ENCODE assay signal across 17 cellular contexts in the genomic region with DNA sequence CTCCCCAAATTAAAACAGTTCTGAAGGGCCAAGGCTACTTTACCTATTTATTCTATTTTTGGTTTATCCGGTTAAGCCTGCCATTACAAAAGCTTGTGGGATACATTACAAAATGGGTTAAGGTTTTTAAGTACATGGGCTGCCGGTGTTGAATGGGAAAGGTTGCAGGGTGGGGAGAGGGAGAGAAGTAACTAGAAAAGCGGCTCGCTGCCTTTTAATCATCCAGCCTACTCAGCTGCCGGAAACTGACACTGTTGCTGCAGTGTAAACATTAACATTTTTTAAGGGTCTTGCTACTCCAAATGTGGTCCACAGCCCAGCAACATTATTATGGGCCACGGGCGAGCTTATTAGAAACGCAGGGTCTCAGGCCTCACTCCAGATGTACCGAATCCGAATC. TPM values are rescaled to one million over a fixed set of nuclear protein-coding genes. Genes with fewer than 3 reads are reported as not detected.
A peak's percentile ranks its signal among the peaks of the same experiment; 100 is the strongest.
DNase-seq lines count a peak whose midpoint lies in the region; TF ChIP-seq lines count a peak whose summit lies in the region.
"Had no signal": no experiment of that assay in that cellular context is flagged by ENCODE, and none has a peak within 500 bp of the region (broad histone marks: within the 10 kb centered on the region; RNA-seq: fewer than 3 reads in every experiment).

No MANE protein-coding gene starts in this region.

- H3K27me3 ChIP-seq in H7 (ENCODE audit: control insufficient read depth, insufficient read depth, low read length) (no peaks in the 10 kb centered on the region), neural progenitor cell (no peaks in the 10 kb centered on the region)
- H3K27me3 ChIP-seq: ascending aorta had no signal

- H3K36me3 ChIP-seq in H7 (replicated peaks; ENCODE audit: control insufficient read depth, insufficient read depth, low read length) (no peaks in the 10 kb centered on the region), neural progenitor cell (no peaks in the 10 kb centered on the region)
- H3K36me3 ChIP-seq: ascending aorta had no signal

- H3K9ac ChIP-seq in neural progenitor cell, result no peak overlapping the region

- TF ChIP-seq CTCF in fibroblast of villous mesenchyme (IDR thresholded peaks at IDR 0.05; ENCODE audit: insufficient read depth, low read depth, low read length) (no peak), neural progenitor cell (IDR thresholded peaks at IDR 0.05) (no peak)

- no peak overlapping the region for H3K4me3 Mint-ChIP-seq in neural progenitor cell
- H3K4me3 Mint-ChIP-seq: activated CD8-positive, alpha-beta memory T cell treated with anti-CD3 and anti-CD28 coated beads, Interleukin-2, amount 10 ng/mL, durations not matched to agents 7 days and 5 days had no signal

- H3K4me3 ChIP-seq in H7 (ENCODE audit: insufficient read depth, low read depth, low read length) (peak overlapping the region; percentile 35), fibroblast of villous mesenchyme (ENCODE audit: low read depth, low read length) (peak overlapping the region; percentile 43), neural progenitor cell (peak overlapping the region; percentile 81)

- H3K36me3 Mint-ChIP-seq in neural progenitor cell, result no peaks in the 10 kb centered on the region
- H3K36me3 Mint-ChIP-seq: activated CD8-positive, alpha-beta memory T cell treated with anti-CD3 and anti-CD28 coated beads, Interleukin-2, amount 10 ng/mL, durations not matched to agents 7 days and 5 days had no signal

- DNase-seq in H7 (no peak), fibroblast of villous mesenchyme (ENCODE audit: low read depth) (no peak), neural progenitor cell (ENCODE audit: low spot score) (peak; percentile 19), NCI-H1436 treated with DMSO at 0.1 percent for 48 hours (lab: John Stamatoyannopoulos, UW) (no peak), dermis blood vessel endothelial cell (no peak), T-helper 1 cell (no peak), NOMO-1 (lab: John Stamatoyannopoulos, UW; ENCODE audit: unreplicated experiment in 2 of 2) (no peak)
- DNase-seq: activated CD8-positive, alpha-beta memory T cell treated with anti-CD3 and anti-CD28 coated beads, Interleukin-2, amount 10 ng/mL, durations not matched to agents 7 days and 5 days; activated gamma-delta T cell; Calu3; effector CD8-positive, alpha-beta T cell; KBM-7; kidney; NCI-H1048; T-helper 2 cell had no signal

- peaks cover 22% of the 10 kb centered on the region for H3K4me1 Mint-ChIP-seq in neural progenitor cell
- H3K4me1 Mint-ChIP-seq: activated CD8-positive, alpha-beta memory T cell treated with anti-CD3 and anti-CD28 coated beads, Interleukin-2, amount 10 ng/mL, durations not matched to agents 7 days and 5 days had no signal

- H3K4me2 ChIP-seq in neural progenitor cell, result peak overlapping the region; percentile 84

- peaks cover 16% of the 10 kb centered on the region for H3K4me1 ChIP-seq in neural progenitor cell
- H3K4me1 ChIP-seq: ascending aorta had no signal

- H2AFZ ChIP-seq in neural progenitor cell (replicated peaks), result peak overlapping the region; percentile 52

- H3K79me2 ChIP-seq in neural progenitor cell (ENCODE audit: low read depth), result peaks cover 35% of the 10 kb centered on the region

- H3K9me3 Mint-ChIP-seq in neural progenitor cell, result no peaks in the 10 kb centered on the region

- peak overlapping the region; percentile 35 for H3K27ac ChIP-seq in angular gyrus (ENCODE audit: low read depth, low read length)
- no peak overlapping the region for H3K27ac ChIP-seq in neural progenitor cell
- H3K27ac ChIP-seq: ascending aorta had no signal

- peaks cover 23% of the 10 kb centered on the region for H3F3A ChIP-seq in neural progenitor cell (ENCODE audit: low read depth)

- H3K27me3 Mint-ChIP-seq in neural progenitor cell (ENCODE audit: insufficient read depth, low read depth), result no peaks in the 10 kb centered on the region
- H3K27me3 Mint-ChIP-seq: activated CD8-positive, alpha-beta memory T cell treated with anti-CD3 and anti-CD28 coated beads, Interleukin-2, amount 10 ng/mL, durations not matched to agents 7 days and 5 days had no signal

- H3K9me3 ChIP-seq in neural progenitor cell (ENCODE audit: low read depth), result peaks cover under 1% of the 10 kb centered on the region
- H3K9me3 ChIP-seq: ascending aorta had no signal

- peak overlapping the region; percentile 53 for H3K27ac Mint-ChIP-seq in neural progenitor cell
- H3K27ac Mint-ChIP-seq: activated CD8-positive, alpha-beta memory T cell treated with anti-CD3 and anti-CD28 coated beads, Interleukin-2, amount 10 ng/mL, durations not matched to agents 7 days and 5 days had no signal

- H4K20me1 ChIP-seq in neural progenitor cell (ENCODE audit: low read depth), result no peaks in the 10 kb centered on the region

RNA-seq across cellular contexts. Expression of gene IL1RAPL1, which starts 1.5 kb away (rescaled TPM):
- 2.3 and 2.9 TPM in 2 replicates for total RNA-seq in H7 (2014; rRNA removed; shearing (Covaris generic))
- 1.3 TPM in 2 replicates for total RNA-seq in fibroblast of villous mesenchyme
- total RNA-seq in neural progenitor cell (ENCODE audit: low replicate concordance), result 10.7 and 13.4 TPM in 2 replicates
- not detected in 2 replicates for total RNA-seq in dermis blood vessel endothelial cell
- total RNA-seq: activated CD8-positive, alpha-beta memory T cell treated with anti-CD3 and anti-CD28 coated beads, Interleukin-2, amount 10 ng/mL, durations not matched to agents 7 days and 5 days; ascending aorta; Calu3 had no signal
